22 cellular contexts compared by ENCODE assay signal in the genomic region with DNA sequence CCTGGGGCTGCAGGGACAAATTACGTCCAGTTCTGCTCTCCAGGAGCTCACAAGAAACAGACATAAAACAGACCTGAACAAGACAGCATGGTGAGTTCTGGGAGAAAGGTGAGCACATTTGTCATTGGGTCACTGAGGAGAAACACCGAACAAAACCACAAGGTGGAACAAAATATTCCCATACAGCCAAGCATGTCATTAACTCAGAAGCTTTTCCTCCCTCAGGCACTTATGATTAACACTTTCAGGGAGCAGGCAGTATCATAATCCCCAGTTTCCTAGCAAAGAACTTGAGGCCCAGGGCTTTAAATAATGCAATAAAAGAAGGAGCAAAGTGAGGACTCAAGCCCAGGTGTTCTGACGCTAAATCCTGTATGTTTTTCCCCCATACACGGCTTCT. TPM values are rescaled to one million over a fixed set of nuclear protein-coding genes. Genes with fewer than 3 reads are reported as not detected.
"Had no signal": no experiment of that assay in that cellular context is flagged by ENCODE, and none has a peak within 500 bp of the region (broad histone marks: within the 10 kb centered on the region; RNA-seq: fewer than 3 reads in every experiment).

No MANE protein-coding gene starts in this region.

- H3K27me3 Mint-ChIP-seq: activated naive CD8-positive, alpha-beta T cell treated with anti-CD3 and anti-CD28 coated beads, Interleukin-2, amount 50 U/mL, for 24 hours had no signal

- H3K27me3 ChIP-seq: colonic mucosa, gastroesophageal sphincter, ovary had no signal

- H3K36me3 Mint-ChIP-seq: activated naive CD4-positive, alpha-beta T cell treated with anti-CD3 and anti-CD28 coated beads, Interleukin-2, amount 10 ng/mL, durations not matched to agents 7 days and 5 days; brain; stimulated activated memory B cell treated with anti-CD40 and anti-IgM and Interleukin-4, amounts not matched to agents 10 μg/mL and 1 μg/mL and 100 μg/mL, for 72 hours had no signal

- H3K4me3 Mint-ChIP-seq: activated naive CD4-positive, alpha-beta T cell treated with anti-CD3 and anti-CD28 coated beads, Interleukin-2, amount 10 ng/mL, durations not matched to agents 7 days and 5 days; activated naive CD8-positive, alpha-beta T cell treated with anti-CD3 and anti-CD28 coated beads, Interleukin-2, amount 50 U/mL, for 24 hours; brain; central memory CD8-positive, alpha-beta T cell; stimulated activated memory B cell treated with anti-CD40 and anti-IgM and Interleukin-4, amounts not matched to agents 10 μg/mL and 1 μg/mL and 100 μg/mL, for 72 hours had no signal

- H3K4me3 ChIP-seq: colonic mucosa, gastroesophageal sphincter, heart left ventricle, ovary had no signal

- DNase-seq: activated CD4-positive, alpha-beta T cell treated with anti-CD3 and anti-CD28 coated beads, Interleukin-2, amount 50 U/mL, for 1 hour; activated CD4-positive, CD25-positive, alpha-beta regulatory T cell treated with anti-CD3 and anti-CD28 coated beads, Interleukin-2, amount 50 U/mL, for 72 hours; activated CD8-positive, alpha-beta memory T cell treated with anti-CD3 and anti-CD28 coated beads for 24 hours; activated CD8-positive, alpha-beta memory T cell treated with anti-CD3 and anti-CD28 coated beads, Interleukin-2, amount 50 U/mL, for 48 hours; activated effector memory CD4-positive, alpha-beta T cell treated with Interleukin-2 at 50 U/mL for 16 hours; activated naive CD4-positive, alpha-beta T cell treated with anti-CD3 and anti-CD28 coated beads, Interleukin-2, amount 10 ng/mL, durations not matched to agents 7 days and 5 days; activated naive CD8-positive, alpha-beta T cell treated with anti-CD3 and anti-CD28 coated beads, Interleukin-2, amount 50 U/mL, for 24 hours; activated T-cell treated with anti-CD3 and anti-CD28 coated beads, Interleukin-2, amount 50 U/mL, for 48 hours; anterior cingulate cortex; colonic mucosa; heart left ventricle; kidney glomerular epithelial cell; mesendoderm; naive thymus-derived CD8-positive, alpha-beta T cell; ovary; stimulated activated CD4-positive, alpha-beta T cell treated with anti-CD3 and anti-CD28 coated beads, Interleukin-4, amount 100 ng/mL, for 4 hours; T-helper 2 cell had no signal

- H3K4me1 Mint-ChIP-seq: brain; central memory CD8-positive, alpha-beta T cell; stimulated activated memory B cell treated with anti-CD40 and anti-IgM and Interleukin-4, amounts not matched to agents 10 μg/mL and 1 μg/mL and 100 μg/mL, for 72 hours had no signal

- H3K4me1 ChIP-seq: colonic mucosa, gastroesophageal sphincter, heart left ventricle had no signal

- ATAC-seq: activated naive CD8-positive, alpha-beta T cell treated with anti-CD3 and anti-CD28 coated beads, Interleukin-2, amount 50 U/mL, for 24 hours; stimulated activated memory B cell treated with anti-CD40 and anti-IgM and Interleukin-4, amounts not matched to agents 10 μg/mL and 1 μg/mL and 100 μg/mL, for 72 hours had no signal

- H3K27ac Mint-ChIP-seq: activated naive CD4-positive, alpha-beta T cell treated with anti-CD3 and anti-CD28 coated beads, Interleukin-2, amount 10 ng/mL, durations not matched to agents 7 days and 5 days; activated naive CD8-positive, alpha-beta T cell treated with anti-CD3 and anti-CD28 coated beads, Interleukin-2, amount 50 U/mL, for 24 hours; brain; stimulated activated memory B cell treated with anti-CD40 and anti-IgM and Interleukin-4, amounts not matched to agents 10 μg/mL and 1 μg/mL and 100 μg/mL, for 72 hours had no signal

- H3K9me3 Mint-ChIP-seq: activated naive CD4-positive, alpha-beta T cell treated with anti-CD3 and anti-CD28 coated beads, Interleukin-2, amount 10 ng/mL, durations not matched to agents 7 days and 5 days; activated naive CD8-positive, alpha-beta T cell treated with anti-CD3 and anti-CD28 coated beads, Interleukin-2, amount 50 U/mL, for 24 hours; brain; central memory CD8-positive, alpha-beta T cell; naive thymus-derived CD8-positive, alpha-beta T cell; stimulated activated memory B cell treated with anti-CD40 and anti-IgM and Interleukin-4, amounts not matched to agents 10 μg/mL and 1 μg/mL and 100 μg/mL, for 72 hours had no signal

- H3K27ac ChIP-seq: colonic mucosa, gastroesophageal sphincter, heart left ventricle, ovary, VCaP had no signal

- H3K36me3 ChIP-seq: colonic mucosa, gastroesophageal sphincter, heart left ventricle, ovary had no signal

- H3K9me3 ChIP-seq: colonic mucosa, gastroesophageal sphincter, heart left ventricle, ovary had no signal

RNA-seq across cellular contexts. Expression of gene P4HA3, which starts 43.0 kb away (rescaled TPM):
- total RNA-seq: naive thymus-derived CD8-positive, alpha-beta T cell had no signal
- polyA plus RNA-seq: naive thymus-derived CD8-positive, alpha-beta T cell had no signal
